Comparison of ENCODE assay signal across 9 cellular contexts in the genomic region with DNA sequence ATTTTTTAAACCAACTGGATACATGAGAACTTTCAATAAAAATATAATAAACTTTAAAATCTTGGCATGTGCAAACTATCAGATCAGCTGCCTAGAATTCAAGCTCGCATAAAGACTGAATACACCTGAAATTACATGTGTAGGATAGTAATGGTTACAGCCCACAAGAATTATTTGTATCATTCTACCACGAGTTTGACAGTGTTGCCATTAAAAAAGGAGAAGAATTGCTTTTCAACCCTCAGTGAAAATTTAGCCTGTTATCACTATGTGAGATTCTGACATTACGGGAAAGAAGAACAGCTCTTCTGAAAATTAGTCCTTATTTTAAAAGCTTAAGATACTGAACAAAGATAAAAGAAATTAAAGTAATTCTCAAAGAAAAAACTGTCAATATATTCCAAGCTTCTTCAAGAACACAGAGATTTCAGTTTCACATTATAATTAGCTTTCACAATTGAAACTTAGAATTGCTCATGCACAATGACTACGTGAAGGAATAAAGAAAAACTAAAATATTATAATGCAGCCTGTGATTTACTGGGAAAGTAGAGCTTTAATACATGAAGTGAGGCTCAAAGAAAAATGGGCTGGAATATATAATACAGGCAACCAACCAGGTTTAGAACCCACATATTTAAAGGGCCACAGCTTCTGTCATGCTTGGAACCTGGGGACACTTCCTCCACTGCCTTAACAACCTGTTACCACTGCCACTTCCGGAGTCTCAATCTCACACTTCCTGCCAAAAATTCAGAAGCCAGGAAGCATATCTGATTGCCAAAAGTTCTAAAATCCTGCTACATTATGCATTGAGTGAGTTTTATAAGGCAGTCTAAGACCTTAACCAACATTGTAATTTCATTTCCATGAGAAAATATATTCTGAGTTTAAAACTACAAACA. TPM values are rescaled to one million over a fixed set of nuclear protein-coding genes. Genes with fewer than 3 reads are reported as not detected.
A peak's percentile ranks its signal among the peaks of the same experiment; 100 is the strongest.
DNase-seq lines count a peak whose midpoint lies in the region; ATAC-seq, FAIRE-seq and TF ChIP-seq lines count a peak whose summit lies in the region.
"Had no signal": no experiment of that assay in that cellular context is flagged by ENCODE, and none has a peak within 500 bp of the region (broad histone marks: within the 10 kb centered on the region; RNA-seq: fewer than 3 reads in every experiment).

No MANE protein-coding gene starts in this region.

- H3K4me1 ChIP-seq in esophagus muscularis mucosa = peaks cover 0 to 9% (median 0%) of the 10 kb centered on the region in 4 donors

- FAIRE-seq in H54 (lab: Jason Lieb, UNC) = no peak

- 61% methylated on average over 5 of the region's 5 CpGs for WGBS in esophagus muscularis mucosa

- intact Hi-C loops in CD14-positive monocyte (cut with micrococcal nuclease) (no loop called here), left colon (cut with DNase I, micrococcal nuclease) (no loop called here), esophagus muscularis mucosa (cut with DNase I) (no loop called here)

- H3K36me3 Mint-ChIP-seq in CD14-positive monocyte = peaks cover 6 to 8% of the 10 kb centered on the region in 2 donors

- peaks cover 11% of the 10 kb centered on the region for H3K4me1 Mint-ChIP-seq in CD14-positive monocyte

- H3K4me3 ChIP-seq in esophagus muscularis mucosa = no peak overlapping the region
- H3K4me3 ChIP-seq: heart right ventricle had no signal

- H3K27ac ChIP-seq in esophagus muscularis mucosa (replicated peaks in 1 of 4) = no peak overlapping the region

- H3K27ac Mint-ChIP-seq in CD14-positive monocyte = peak overlapping the region; percentile 49 to 87 (median 64)

- TF ChIP-seq EP300 in esophagus muscularis mucosa (IDR thresholded peaks at IDR 0.05) = no peak

- TF ChIP-seq POLR2A in H54 (IDR thresholded peaks at IDR 0.05; ENCODE audit: low read depth, low read length) (no peak), esophagus muscularis mucosa (IDR thresholded peaks at IDR 0.05; ENCODE audit: low read depth) (no peak)

- H3K9me3 Mint-ChIP-seq in CD14-positive monocyte = no peaks in the 10 kb centered on the region

- TF ChIP-seq CTCF in CD14-positive monocyte (IDR thresholded peaks at IDR 0.05) (no peak), esophagus muscularis mucosa (IDR thresholded peaks at IDR 0.05) (no peak)

- ATAC-seq in GM19395 (IDR thresholded peaks at IDR 0.05; ENCODE audit: unreplicated experiment) (peak; percentile 96), HG03196 (IDR thresholded peaks at IDR 0.05; ENCODE audit: unreplicated experiment) (peak; percentile 98), left colon (no peak)

- H3K36me3 ChIP-seq in esophagus muscularis mucosa = no peaks in the 10 kb centered on the region
- H3K36me3 ChIP-seq: heart right ventricle had no signal

- H3K27me3 ChIP-seq in esophagus muscularis mucosa = no peaks in the 10 kb centered on the region
- H3K27me3 ChIP-seq: heart right ventricle had no signal

- peak overlapping the region; percentile 48 to 76 for H3K4me3 Mint-ChIP-seq in CD14-positive monocyte

- no peaks in the 10 kb centered on the region for H3K9me3 ChIP-seq in esophagus muscularis mucosa
- H3K9me3 ChIP-seq: heart right ventricle had no signal

- no peak for DNase-seq in CD14-positive monocyte (ENCODE audit: low spot score)
- peak; percentile 27 for DNase-seq in activated effector memory CD4-positive, alpha-beta T cell treated with Interleukin-2 at 50 U/mL for 16 hours
- DNase-seq in left colon = no peak
- DNase-seq in NCI-H446 (lab: John Stamatoyannopoulos, UW) = no peak
- no peak for DNase-seq in H54 (ENCODE audit: insufficient read length, low spot score)
- DNase-seq in esophagus muscularis mucosa (ENCODE audit: extremely low spot score) = no peak
- DNase-seq: heart right ventricle had no signal

- H3K27me3 Mint-ChIP-seq in CD14-positive monocyte (ENCODE audit: low read depth in 3 of 3) = no peaks in the 10 kb centered on the region

RNA-seq across cellular contexts. Expression of a gene that starts 23.2 kb away (rescaled TPM):
- polyA plus RNA-seq in CD14-positive monocyte = 10 to 100 TPM; 33.1 to 33.8 TPM
- total RNA-seq in left colon (10 to 100 TPM; 12.3 to 25.5 TPM), esophagus muscularis mucosa (1 to 10 TPM; 2.7 to 4.3 (median 3.4) TPM)
